In genomic region chr2:190591972-190592371, GRCh38 we compare ENCODE assay signal across 19 cellular contexts.
DNase-seq lines count a peak whose midpoint lies in the region; ATAC-seq lines count a peak whose summit lies in the region.
"Had no signal": no experiment of that assay in that cellular context is flagged by ENCODE, and none has a peak within 500 bp of the region (broad histone marks: within the 10 kb centered on the region; RNA-seq: fewer than 3 reads in every experiment).

No MANE protein-coding gene starts in this region.

- ATAC-seq in GM18909 (IDR thresholded peaks at IDR 0.05; ENCODE audit: poor library complexity, unreplicated experiment) = no peak
- ATAC-seq: CD8-positive, alpha-beta T cell had no signal

- H3K9ac ChIP-seq in muscle layer of colon (ENCODE audit: low read length) = peak overlapping the region; percentile 6
- H3K9ac ChIP-seq: BLaER1 treated with 17β-estradiol and CSF1 and Interleukin-3, amounts not matched to agents 10 nM and 100 nM had no signal

- no peaks in the 10 kb centered on the region for H3K36me3 ChIP-seq in muscle layer of colon (ENCODE audit: insufficient read depth, low read length)
- H3K36me3 ChIP-seq: BLaER1 treated with 17β-estradiol and CSF1 and Interleukin-3, amounts not matched to agents 10 nM and 100 nM had no signal

- peak; percentile 93 for DNase-seq in NCI-H526 treated with DMSO at 0.1 percent for 48 hours (lab: John Stamatoyannopoulos, UW)
- peak; percentile 51 for DNase-seq in left kidney (ENCODE audit: low read depth, low spot score)
- DNase-seq in ecto neural progenitor cell (ENCODE audit: low spot score) = no peak
- no peak for DNase-seq in ACHN
- DNase-seq: 8988T; AML-193; Caco-2; Calu3; CD4-positive, alpha-beta T cell; CD8-positive, alpha-beta T cell; DMS79; DND-41; EL; GDM1 had no signal

- H3K4me3 ChIP-seq in muscle layer of colon (ENCODE audit: low read depth in 1 of 2, low read length in 2 of 2) = no peak overlapping the region
- H3K4me3 ChIP-seq: BLaER1 treated with 17β-estradiol and CSF1 and Interleukin-3, amounts not matched to agents 10 nM and 100 nM; GM12878 had no signal

- in situ Hi-C loops in ACHN (cut with HindIII; ENCODE audit: low pct_ligation_motif_present, low pct_unique_long_range_greater_than_20kb, low sequenced_read_pairs) = no loop called here

- no peaks in the 10 kb centered on the region for H3K4me1 ChIP-seq in muscle layer of colon (ENCODE audit: insufficient read depth, low read length)

- no peaks in the 10 kb centered on the region for H3K27me3 ChIP-seq in muscle layer of colon (ENCODE audit: control insufficient read depth in 1 of 2, insufficient read depth in 2 of 2, low read length in 2 of 2)
- H3K27me3 ChIP-seq: BLaER1 treated with 17β-estradiol and CSF1 and Interleukin-3, amounts not matched to agents 10 nM and 100 nM had no signal

- no peaks in the 10 kb centered on the region for H3K9me3 ChIP-seq in muscle layer of colon (ENCODE audit: low read length)
- H3K9me3 ChIP-seq: BLaER1 treated with 17β-estradiol and CSF1 and Interleukin-3, amounts not matched to agents 10 nM and 100 nM; Caco-2 had no signal

- no peak overlapping the region for H3K27ac ChIP-seq in muscle layer of colon (ENCODE audit: low read depth, low read length)
- H3K27ac ChIP-seq: BLaER1 treated with 17β-estradiol and CSF1 and Interleukin-3, amounts not matched to agents 10 nM and 100 nM; C4-2B had no signal

Comparison
In these comparisons a context has a peak if more than half of its experiments do, and no peak if none do; other contexts are left out.
1. DNase-seq: peak in NCI-H526 treated with DMSO at 0.1 percent for 48 hours (single experiment) and left kidney (single experiment); none in ecto neural progenitor cell (single experiment) and ACHN (single experiment).